In genomic region chr2:164976301-164976700, GRCh38 we compare ENCODE assay signal across 16 cellular contexts. TPM values are rescaled to one million over a fixed set of nuclear protein-coding genes. Genes with fewer than 3 reads are reported as not detected.
A peak's percentile ranks its signal among the peaks of the same experiment; 100 is the strongest.
DNase-seq lines count a peak whose midpoint lies in the region; ATAC-seq and TF ChIP-seq lines count a peak whose summit lies in the region.
"Had no signal": no experiment of that assay in that cellular context is flagged by ENCODE, and none has a peak within 500 bp of the region (broad histone marks: within the 10 kb centered on the region; RNA-seq: fewer than 3 reads in every experiment).

No MANE protein-coding gene starts in this region.

- TF ChIP-seq CTCF in AG10803 (conservative IDR thresholded peaks at IDR 0.05; ENCODE audit: low read length) = no peak
- no peak for TF ChIP-seq CTCF in brain (conservative IDR thresholded peaks at IDR 0.05)
- no peak for TF ChIP-seq CTCF in mesothelial cell of epicardium (IDR thresholded peaks at IDR 0.05; ENCODE audit: unreplicated experiment)
- TF ChIP-seq CTCF in colonic mucosa (IDR thresholded peaks at IDR 0.05) = no peak

- H3K27ac Mint-ChIP-seq in brain = peak overlapping the region in 3 of 5 experiments; percentile 25 to 85 (median 42)
- peak overlapping the region; percentile 68 for H3K27ac Mint-ChIP-seq in mesothelial cell of epicardium
- H3K27ac Mint-ChIP-seq: CD4-positive, alpha-beta T cell had no signal

- H3K36me3 Mint-ChIP-seq in brain = no peaks in the 10 kb centered on the region
- no peaks in the 10 kb centered on the region for H3K36me3 Mint-ChIP-seq in mesothelial cell of epicardium

- H3K4me1 Mint-ChIP-seq in brain = peaks cover 31% of the 10 kb centered on the region
- peaks cover 51% of the 10 kb centered on the region for H3K4me1 Mint-ChIP-seq in mesothelial cell of epicardium

- no peak for ATAC-seq in HG03045 (IDR thresholded peaks at IDR 0.05; ENCODE audit: unreplicated experiment)

- no peaks in the 10 kb centered on the region for H3K27me3 ChIP-seq in colonic mucosa

- no peaks in the 10 kb centered on the region for H3K36me3 ChIP-seq in colonic mucosa

- intact Hi-C loops in colonic mucosa (cut with DNase I) = no loop called here

- H3K27ac ChIP-seq in colonic mucosa = no peak overlapping the region

- H3K9me3 ChIP-seq in colonic mucosa = no peaks in the 10 kb centered on the region

- H3K4me3 Mint-ChIP-seq in brain (no peak overlapping the region), mesothelial cell of epicardium (no peak overlapping the region)
- H3K4me3 Mint-ChIP-seq: CD4-positive, alpha-beta T cell had no signal

- peak; percentile 57 for DNase-seq in AG10803 (ENCODE audit: low read depth)
- DNase-seq in NCI-H82 (lab: John Stamatoyannopoulos, UW) = peak; percentile 61
- no peak for DNase-seq in mesothelial cell of epicardium (ENCODE audit: low spot score in 2 of 2, unreplicated experiment in 2 of 2)
- no peak for DNase-seq in cortex of kidney (lab: John Stamatoyannopoulos, UW)
- DNase-seq in colonic mucosa = no peak
- no peak for DNase-seq in DMS79 (lab: John Stamatoyannopoulos, UW)
- DNase-seq: Calu3; CD4-positive, alpha-beta T cell; GDM1; NCI-H1417 treated with DMSO at 0.1 percent for 48 hours; NCI-H2029; SIG-M5 had no signal

- no peaks in the 10 kb centered on the region for H3K9me3 Mint-ChIP-seq in brain
- no peaks in the 10 kb centered on the region for H3K9me3 Mint-ChIP-seq in mesothelial cell of epicardium
- H3K9me3 Mint-ChIP-seq: CD4-positive, alpha-beta T cell had no signal

- H3K9ac ChIP-seq in colonic mucosa (ENCODE audit: low read depth in 2 of 2, low read length in 2 of 2) = no peak overlapping the region

- peaks cover 4% of the 10 kb centered on the region for H3K27me3 Mint-ChIP-seq in brain
- H3K27me3 Mint-ChIP-seq in mesothelial cell of epicardium (ENCODE audit: low read depth) = no peaks in the 10 kb centered on the region
- H3K27me3 Mint-ChIP-seq: CD4-positive, alpha-beta T cell had no signal

- no peaks in the 10 kb centered on the region for H3K4me1 ChIP-seq in colonic mucosa

- H3K4me3 ChIP-seq in AG10803 (ENCODE audit: low read length) (no peak overlapping the region), colonic mucosa (no peak overlapping the region)

RNA-seq across cellular contexts. Expression of gene SLC38A11, which starts 21.0 kb away (rescaled TPM):
- polyA plus RNA-seq in brain (ENCODE audit: insufficient read depth, low read depth, low replicate concordance) = 1.7 TPM
- total RNA-seq in mesothelial cell of epicardium (0.54 to 0.71 TPM (median 0.59 TPM) in 3 replicates), colonic mucosa (1 to 10 TPM; 1.5 to 3.0 TPM)
- total RNA-seq: CD4-positive, alpha-beta T cell; H1; NCI-H460 had no signal
- polyA plus RNA-seq: H1 had no signal

Comparison
In these comparisons a context has a peak if more than half of its experiments do, and no peak if none do; other contexts are left out.
1. DNase-seq: peak in AG10803 (single experiment) and NCI-H82 (single experiment); none in mesothelial cell of epicardium (0 of 2), cortex of kidney (single experiment), colonic mucosa (single experiment) and DMS79 (single experiment).